Comparison of ENCODE assay signal across 1 cellular context in genomic region chr10:33237736-33238624, GRCh38.
TF ChIP-seq lines count a peak whose summit lies in the region.

No MANE protein-coding gene starts in this region.

TF ChIP-seq in A549, 52 proteins besides CTCF, POLR2A, EP300 and RAD21 (continued from another document):
- peak; percentile 47; the same call in 1 of the 2 replicates for TF ChIP-seq PBX3 (IDR thresholded peaks at IDR 0.05)
- no peak for TF ChIP-seq EHF (CRISPR knock-in tag; IDR thresholded peaks at IDR 0.05)
- no peak for TF ChIP-seq HOXB13 (CRISPR knock-in tag; IDR thresholded peaks at IDR 0.05; ENCODE audit: low read depth)
- no peak for TF ChIP-seq PHF8 (IDR thresholded peaks at IDR 0.05; ENCODE audit: borderline replicate concordance, low read depth)
- TF ChIP-seq GATA3 (IDR thresholded peaks at IDR 0.05; ENCODE audit: borderline replicate concordance), result peak; percentile 91
- no peak for TF ChIP-seq HES2 (IDR thresholded peaks at IDR 0.05)
- peak; percentile 93 for TF ChIP-seq MAX (IDR thresholded peaks at IDR 0.05)
- no peak for TF ChIP-seq KDM1A (IDR thresholded peaks at IDR 0.05; ENCODE audit: low read depth)
- TF ChIP-seq KDM5A (IDR thresholded peaks at IDR 0.05), result no peak
- TF ChIP-seq CBX8 (IDR thresholded peaks at IDR 0.05), result no peak
- TF ChIP-seq MAFK (IDR thresholded peaks at IDR 0.05; ENCODE audit: partially characterized antibody), result peak; percentile 92
- peak; percentile 88 for TF ChIP-seq FOSL2 (IDR thresholded peaks at IDR 0.05)
- TF ChIP-seq FOSL2 (CRISPR knock-in tag; IDR thresholded peaks at IDR 0.05), result peak; percentile 90
- TF ChIP-seq CEBPB (IDR thresholded peaks at IDR 0.05), result peak in 1 of 2 experiments; percentile 80; a peak in 3 of 4 replicates
- TF ChIP-seq CHD2 (IDR thresholded peaks at IDR 0.05; ENCODE audit: low read length, partially characterized antibody), result no peak
- no peak for TF ChIP-seq CBX2 (IDR thresholded peaks at IDR 0.05; ENCODE audit: borderline replicate concordance, low read depth)
- TF ChIP-seq RNF2 (IDR thresholded peaks at IDR 0.05; ENCODE audit: borderline replicate concordance, low read depth), result no peak
- TF ChIP-seq BHLHE40 (IDR thresholded peaks at IDR 0.05; ENCODE audit: low read depth, low read length), result no peak
- TF ChIP-seq HEYL (CRISPR knock-in tag; IDR thresholded peaks at IDR 0.05), result no peak
- TF ChIP-seq BCL3 (IDR thresholded peaks at IDR 0.05), result 0 out of 3 replicates have a peak, but pooled peaks have one; percentile 35
- TF ChIP-seq ZC3H11A (IDR thresholded peaks at IDR 0.05), result no peak
- no peak for TF ChIP-seq TFCP2L1 (CRISPR knock-in tag; IDR thresholded peaks at IDR 0.05)
- no peak for TF ChIP-seq ELK1 (IDR thresholded peaks at IDR 0.05; ENCODE audit: low read depth, low read length)
- no peak for TF ChIP-seq ZSCAN20 (CRISPR knock-in tag; IDR thresholded peaks at IDR 0.05)
- TF ChIP-seq POLR2AphosphoS2 (conservative IDR thresholded peaks at IDR 0.05; ENCODE audit: low read length), result no peak
- no peak for TF ChIP-seq USF2 (IDR thresholded peaks at IDR 0.05)
